Comparison of ENCODE assay signal across 20 cellular contexts in genomic region chr7:73628504-73628903, GRCh38. TPM values are rescaled to one million over a fixed set of nuclear protein-coding genes. Genes with fewer than 3 reads are reported as not detected.
DNase-seq lines count a peak whose midpoint lies in the region; ATAC-seq and TF ChIP-seq lines count a peak whose summit lies in the region.
"Had no signal": no experiment of that assay in that cellular context is flagged by ENCODE, and none has a peak within 500 bp of the region (broad histone marks: within the 10 kb centered on the region; RNA-seq: fewer than 3 reads in every experiment).

No MANE protein-coding gene starts in this region.

- DNase-seq in Right ventricle myocardium inferior (ENCODE audit: missing footprints), result peak; percentile 53
- DNase-seq in left ventricle myocardium inferior, result no peak
- no peak for DNase-seq in neural progenitor cell (ENCODE audit: low spot score)
- DNase-seq in osteoblast (ENCODE audit: insufficient read length, low spot score, missing footprints), result peak; percentile 36
- DNase-seq in activated CD4-positive, alpha-beta memory T cell treated with anti-CD3 and anti-CD28 coated beads for 36 hours, result no peak
- DNase-seq: C1 segment of cervical spinal cord; CD8-positive, alpha-beta memory T cell; COR-L47; DMS153; DMS79 had no signal

- peaks cover 3% of the 10 kb centered on the region for H4K20me1 ChIP-seq in neural progenitor cell (ENCODE audit: low read depth)
- no peaks in the 10 kb centered on the region for H4K20me1 ChIP-seq in osteoblast (ENCODE audit: insufficient read depth, low read length)

- H3K4me1 Mint-ChIP-seq in neural progenitor cell, result peaks cover 7% of the 10 kb centered on the region
- H3K4me1 Mint-ChIP-seq in activated CD4-positive, alpha-beta memory T cell treated with anti-CD3 and anti-CD28 coated beads for 36 hours (ENCODE audit: low read depth), result peaks cover 3% of the 10 kb centered on the region

- no peak for ATAC-seq in Right ventricle myocardium inferior
- no peak for ATAC-seq in HG02588 (IDR thresholded peaks at IDR 0.05; ENCODE audit: unreplicated experiment)

- no peak overlapping the region for H3K9ac ChIP-seq in neural progenitor cell
- H3K9ac ChIP-seq: BLaER1 had no signal

- H3K9me3 ChIP-seq in left ventricle myocardium inferior (replicated peaks) (no peaks in the 10 kb centered on the region), neural progenitor cell (ENCODE audit: low read depth) (no peaks in the 10 kb centered on the region), osteoblast (ENCODE audit: low read depth, low read length) (no peaks in the 10 kb centered on the region)
- H3K9me3 ChIP-seq: BE2C, BLaER1 had no signal

- H3K4me2 ChIP-seq in neural progenitor cell, result no peak overlapping the region
- no peak overlapping the region for H3K4me2 ChIP-seq in osteoblast (ENCODE audit: insufficient read depth, low read length)
- H3K4me2 ChIP-seq: BLaER1 had no signal

- H3K4me3 ChIP-seq in left ventricle myocardium inferior (no peak overlapping the region), neural progenitor cell (no peak overlapping the region), osteoblast (ENCODE audit: insufficient read depth, low read length) (no peak overlapping the region)
- H3K4me3 ChIP-seq: BLaER1, GM12878 had no signal

- H3K27me3 ChIP-seq in left ventricle myocardium inferior (ENCODE audit: low read depth) (peaks cover 96% of the 10 kb centered on the region), neural progenitor cell (peaks cover 41% of the 10 kb centered on the region), osteoblast (ENCODE audit: insufficient read depth, low read length) (peaks cover 39% of the 10 kb centered on the region)

- no peaks in the 10 kb centered on the region for H3K36me3 ChIP-seq in left ventricle myocardium inferior
- no peaks in the 10 kb centered on the region for H3K36me3 ChIP-seq in neural progenitor cell
- H3K36me3 ChIP-seq in osteoblast (ENCODE audit: insufficient read depth, low read length), result no peaks in the 10 kb centered on the region
- H3K36me3 ChIP-seq: BE2C, BLaER1 had no signal

- intact Hi-C loops in Right ventricle myocardium inferior (cut with DNase I), result no loop called here
- intact Hi-C loops in left ventricle myocardium inferior (cut with micrococcal nuclease), result no loop called here
- intact Hi-C loops in activated CD4-positive, alpha-beta memory T cell treated with anti-CD3 and anti-CD28 coated beads for 36 hours (cut with micrococcal nuclease), result no loop called here

- H3F3A ChIP-seq in neural progenitor cell (ENCODE audit: low read depth), result peaks cover 4% of the 10 kb centered on the region

- H3K9me3 Mint-ChIP-seq in neural progenitor cell, result no peaks in the 10 kb centered on the region
- H3K9me3 Mint-ChIP-seq in activated CD4-positive, alpha-beta memory T cell treated with anti-CD3 and anti-CD28 coated beads for 36 hours, result no peaks in the 10 kb centered on the region
- H3K9me3 Mint-ChIP-seq: CD4-positive, alpha-beta memory T cell; CD4-positive, CD25-positive, alpha-beta regulatory T cell; CD8-positive, alpha-beta memory T cell had no signal

- peak overlapping the region; percentile 2 for H3K4me3 Mint-ChIP-seq in neural progenitor cell
- H3K4me3 Mint-ChIP-seq in activated CD4-positive, alpha-beta memory T cell treated with anti-CD3 and anti-CD28 coated beads for 36 hours, result no peak overlapping the region
- H3K4me3 Mint-ChIP-seq: CD4-positive, CD25-positive, alpha-beta regulatory T cell; CD8-positive, alpha-beta memory T cell had no signal

- no peaks in the 10 kb centered on the region for H3K36me3 Mint-ChIP-seq in neural progenitor cell
- H3K36me3 Mint-ChIP-seq in activated CD4-positive, alpha-beta memory T cell treated with anti-CD3 and anti-CD28 coated beads for 36 hours, result no peaks in the 10 kb centered on the region
- H3K36me3 Mint-ChIP-seq: CD14-positive monocyte; CD4-positive, alpha-beta memory T cell; CD4-positive, CD25-positive, alpha-beta regulatory T cell; CD8-positive, alpha-beta memory T cell had no signal

- CTCF ChIA-PET in activated CD4-positive, alpha-beta memory T cell treated with anti-CD3 and anti-CD28 coated beads for 36 hours (lab: Charles Lee), result interaction anchor here (0.6 to 2.3 kb wide), 2 partner anchors 94 to 97 kb away, joined by 3 to 13 read pairs; no protein-coding TSS in a partner anchor

- no peak overlapping the region for H3K27ac Mint-ChIP-seq in neural progenitor cell
- no peak overlapping the region for H3K27ac Mint-ChIP-seq in activated CD4-positive, alpha-beta memory T cell treated with anti-CD3 and anti-CD28 coated beads for 36 hours
- H3K27ac Mint-ChIP-seq: CD4-positive, CD25-positive, alpha-beta regulatory T cell; CD8-positive, alpha-beta memory T cell had no signal

- H3K4me1 ChIP-seq in left ventricle myocardium inferior (peaks cover 13% of the 10 kb centered on the region), neural progenitor cell (peaks cover 7% of the 10 kb centered on the region), osteoblast (ENCODE audit: insufficient read depth, low read length) (no peaks in the 10 kb centered on the region)
- H3K4me1 ChIP-seq: BE2C had no signal

- H3K27me3 Mint-ChIP-seq in neural progenitor cell (ENCODE audit: insufficient read depth, low read depth), result peaks cover 31% of the 10 kb centered on the region
- peaks cover 34% of the 10 kb centered on the region for H3K27me3 Mint-ChIP-seq in activated CD4-positive, alpha-beta memory T cell treated with anti-CD3 and anti-CD28 coated beads for 36 hours

- H3K79me2 ChIP-seq in neural progenitor cell (ENCODE audit: low read depth), result no peaks in the 10 kb centered on the region
- H3K79me2 ChIP-seq in osteoblast (ENCODE audit: insufficient read depth, low read length), result no peaks in the 10 kb centered on the region

- TF ChIP-seq CTCF in left ventricle myocardium inferior (IDR thresholded peaks at IDR 0.05; ENCODE audit: borderline replicate concordance) (no peak), neural progenitor cell (IDR thresholded peaks at IDR 0.05) (no peak), osteoblast (IDR thresholded peaks at IDR 0.05; ENCODE audit: extremely low read depth, low read depth, low read length) (no peak)

- no peak overlapping the region for H2AFZ ChIP-seq in neural progenitor cell (replicated peaks)
- H2AFZ ChIP-seq in osteoblast (ENCODE audit: low read length), result no peak overlapping the region

- POLR2A ChIA-PET in activated CD4-positive, alpha-beta memory T cell treated with anti-CD3 and anti-CD28 coated beads for 36 hours (lab: Charles Lee), result no interaction called here

- H3K27ac ChIP-seq in left ventricle myocardium inferior (replicated peaks) (no peak overlapping the region), neural progenitor cell (no peak overlapping the region), osteoblast (ENCODE audit: low read depth, low read length) (no peak overlapping the region)
- H3K27ac ChIP-seq: 22Rv1, BLaER1 had no signal

RNA-seq across cellular contexts. Expression of gene MLXIPL, which starts 4.2 kb away (rescaled TPM):
- total RNA-seq in Right ventricle myocardium inferior, result 6.4 TPM
- total RNA-seq in left ventricle myocardium inferior, result 0.41 TPM
- total RNA-seq in neural progenitor cell (ENCODE audit: low replicate concordance), result 0.87 and 0.90 TPM in 2 replicates
- 0.29 and 0.72 TPM in 2 replicates for total RNA-seq in osteoblast
- not detected for total RNA-seq in activated CD4-positive, alpha-beta memory T cell treated with anti-CD3 and anti-CD28 coated beads for 36 hours
- total RNA-seq: A172; CD4-positive, alpha-beta memory T cell; CD4-positive, CD25-positive, alpha-beta regulatory T cell; CD8-positive, alpha-beta memory T cell; G401 had no signal

RNA-seq across cellular contexts. Expression of gene VPS37D, which starts 39.1 kb away (rescaled TPM):
- total RNA-seq in Right ventricle myocardium inferior (3.0 TPM), left ventricle myocardium inferior (3.1 TPM), neural progenitor cell (ENCODE audit: low replicate concordance) (7.0 and 24.6 TPM in 2 replicates), osteoblast (5.8 and 5.9 TPM in 2 replicates)
- under 1 TPM; 0.22 to 0.26 TPM for total RNA-seq in activated CD4-positive, alpha-beta memory T cell treated with anti-CD3 and anti-CD28 coated beads for 36 hours
- total RNA-seq: CD4-positive, alpha-beta memory T cell had no signal

RNA-seq across cellular contexts. Expression of gene TBL2, which starts 50.1 kb away (rescaled TPM):
- total RNA-seq in Right ventricle myocardium inferior (10.4 TPM), left ventricle myocardium inferior (9.6 TPM), neural progenitor cell (ENCODE audit: low replicate concordance) (29.0 and 50.4 TPM in 2 replicates), osteoblast (56.1 and 66.6 TPM in 2 replicates)
- total RNA-seq in activated CD4-positive, alpha-beta memory T cell treated with anti-CD3 and anti-CD28 coated beads for 36 hours, result 10 to 100 TPM; 23.0 to 25.3 TPM

RNA-seq across cellular contexts. Expression of gene DNAJC30, which starts 54.7 kb away (rescaled TPM):
- total RNA-seq in Right ventricle myocardium inferior, result 13.8 TPM
- 14.0 TPM for total RNA-seq in left ventricle myocardium inferior
- 0.94 and 2.6 TPM in 2 replicates for total RNA-seq in neural progenitor cell (ENCODE audit: low replicate concordance)
- total RNA-seq in osteoblast, result 2.9 TPM in 2 replicates
- 1 to 10 TPM; 6.1 to 6.3 TPM for total RNA-seq in activated CD4-positive, alpha-beta memory T cell treated with anti-CD3 and anti-CD28 coated beads for 36 hours

RNA-seq across cellular contexts. Expression of gene BUD23, which starts 54.9 kb away (rescaled TPM):
- total RNA-seq in Right ventricle myocardium inferior (81.1 TPM), left ventricle myocardium inferior (65.0 TPM), neural progenitor cell (ENCODE audit: low replicate concordance) (22.8 and 41.6 TPM in 2 replicates), osteoblast (33.9 and 36.9 TPM in 2 replicates)
- 10 to 100 TPM; 92.0 to 94.0 TPM for total RNA-seq in activated CD4-positive, alpha-beta memory T cell treated with anti-CD3 and anti-CD28 coated beads for 36 hours

Comparison
In these comparisons a context has a peak if more than half of its experiments do, and no peak if none do; other contexts are left out.
1. DNase-seq: peak in Right ventricle myocardium inferior (single experiment) and osteoblast (single experiment); none in left ventricle myocardium inferior (single experiment), neural progenitor cell (single experiment) and activated CD4-positive, alpha-beta memory T cell treated with anti-CD3 and anti-CD28 coated beads for 36 hours (single experiment).